8 cellular contexts compared by ENCODE assay signal in genomic region chr3:195909645-195910498, GRCh38. TPM values are rescaled to one million over a fixed set of nuclear protein-coding genes. Genes with fewer than 3 reads are reported as not detected.
DNase-seq lines count a peak whose midpoint lies in the region; ATAC-seq and TF ChIP-seq lines count a peak whose summit lies in the region.

No MANE protein-coding gene starts in this region.

- CTCF ChIA-PET in activated CD4-positive, alpha-beta T cell treated with anti-CD3 and anti-CD28 coated beads for 36 hours (lab: Charles Lee), result interaction anchor here (1.5 to 4.0 kb wide), 2 partner anchors 14 to 51 kb away, joined by 4 to 64 read pairs; no protein-coding TSS in a partner anchor

- peak; percentile 49 for ATAC-seq in GM18868 (IDR thresholded peaks at IDR 0.05; ENCODE audit: unreplicated experiment)
- peak; percentile 35 for ATAC-seq in HG03135 (IDR thresholded peaks at IDR 0.05; ENCODE audit: unreplicated experiment)
- ATAC-seq in activated CD4-positive, alpha-beta T cell treated with anti-CD3 and anti-CD28 coated beads for 36 hours, result peak; percentile 67
- peak; percentile 73 for ATAC-seq in left colon

- TF ChIP-seq CTCF in choroid plexus epithelial cell (conservative IDR thresholded peaks at IDR 0.05; ENCODE audit: low read depth, low read length), result no peak

- H3K4me1 Mint-ChIP-seq in activated CD4-positive, alpha-beta T cell treated with anti-CD3 and anti-CD28 coated beads for 36 hours, result peaks cover 38% of the 10 kb centered on the region

- H3K4me3 ChIP-seq in choroid plexus epithelial cell (ENCODE audit: low read depth, low read length), result peak overlapping the region; percentile 56

- peaks cover 7% of the 10 kb centered on the region for H3K36me3 Mint-ChIP-seq in activated CD4-positive, alpha-beta T cell treated with anti-CD3 and anti-CD28 coated beads for 36 hours (ENCODE audit: low read depth)

- H3K9me3 Mint-ChIP-seq in activated CD4-positive, alpha-beta T cell treated with anti-CD3 and anti-CD28 coated beads for 36 hours (ENCODE audit: low read depth), result no peaks in the 10 kb centered on the region

- H3K27me3 Mint-ChIP-seq in activated CD4-positive, alpha-beta T cell treated with anti-CD3 and anti-CD28 coated beads for 36 hours, result no peaks in the 10 kb centered on the region

- DNase-seq in A172 (ENCODE audit: low spot score) (peak; percentile 65), NCI-H2227 treated with DMSO at 0.1 percent for 48 hours (lab: John Stamatoyannopoulos, UW) (peak; percentile 74), choroid plexus epithelial cell (ENCODE audit: low read depth) (peak; percentile 68), left colon (peak; percentile 85 to 89)
- peak; percentile 94 for DNase-seq in activated CD4-positive, alpha-beta T cell treated with anti-CD3 and anti-CD28 coated beads for 36 hours
- DNase-seq in stimulated activated CD4-positive, alpha-beta T cell treated with anti-CD3 and anti-CD28 coated beads, Interleukin-1b, Interleukin-23, amount 100 ng/mL, for 4 hours (ENCODE audit: low read depth in 2 of 2), result peak; percentile 91 to 93

- POLR2A ChIA-PET in activated CD4-positive, alpha-beta T cell treated with anti-CD3 and anti-CD28 coated beads for 36 hours (lab: Charles Lee), result interaction anchor here (3.9 kb wide), 1 partner anchor 15 kb away, joined by 28 read pairs; no protein-coding TSS in a partner anchor

- peak overlapping the region; percentile 68 for H3K4me3 Mint-ChIP-seq in activated CD4-positive, alpha-beta T cell treated with anti-CD3 and anti-CD28 coated beads for 36 hours

- peak overlapping the region; percentile 65 for H3K27ac Mint-ChIP-seq in activated CD4-positive, alpha-beta T cell treated with anti-CD3 and anti-CD28 coated beads for 36 hours

- intact Hi-C loops in activated CD4-positive, alpha-beta T cell treated with anti-CD3 and anti-CD28 coated beads for 36 hours (cut with DNase I, micrococcal nuclease), result loop anchor here (1.0 to 5.0 kb wide), 10 partner anchors 45 to 1238 kb away; partner anchors contain the start of genes PPP1R2 (in 2 of the 2), ACAP2 (in 1 of the 2), LSG1 (in 1 of the 2) and RNF168 (in 1 of the 2)
- intact Hi-C loops in left colon (cut with DNase I, micrococcal nuclease), result loop anchor here in 1 of 2 donors (10.0 kb wide), 1 partner anchor 45 kb away; no protein-coding TSS in a partner anchor

RNA-seq across cellular contexts. Expression of gene TNK2, which starts 1.5 kb away (rescaled TPM):
- total RNA-seq in A172 (2014; rRNA removed; shearing (Covaris generic)), result 14.6 and 15.4 TPM in 2 replicates
- total RNA-seq in activated CD4-positive, alpha-beta T cell treated with anti-CD3 and anti-CD28 coated beads for 36 hours, result 10 to 100 TPM; 49.9 to 54.2 TPM
- 10 to 100 TPM; 18.3 to 33.9 TPM for total RNA-seq in left colon

Comparison
In these comparisons a context has a peak if more than half of its experiments do, and no peak if none do; other contexts are left out.
1. Peak in every context shown above with its lines: DNase-seq, ATAC-seq and H3K4me3 ChIP-seq.